2 cellular contexts compared by ENCODE assay signal in genomic region chr10:2205406-2205805, GRCh38.
TF ChIP-seq lines count a peak whose summit lies in the region.

No MANE protein-coding gene starts in this region.

TF ChIP-seq in GM23338, 12 proteins besides CTCF, POLR2A, EP300 and RAD21 (continued from another document):
- no peak for TF ChIP-seq ZNF462 (CRISPR knock-in tag; IDR thresholded peaks at IDR 0.05)

TF ChIP-seq in H1, 55 proteins besides CTCF, POLR2A, EP300 and RAD21 (continued from another document):
- no peak for TF ChIP-seq BRCA1 (IDR thresholded peaks at IDR 0.05; ENCODE audit: low read depth, low read length)
- no peak for TF ChIP-seq USF2 (IDR thresholded peaks at IDR 0.05; ENCODE audit: low read length)
- no peak for TF ChIP-seq KDM4A (IDR thresholded peaks at IDR 0.05; ENCODE audit: low read depth, low read length, severe bottlenecking)
- no peak for TF ChIP-seq TCF12 (IDR thresholded peaks at IDR 0.05; ENCODE audit: low read depth, low read length)
- no peak for TF ChIP-seq CBX8 (IDR thresholded peaks at IDR 0.05; ENCODE audit: borderline replicate concordance, low read depth, low read length)
TF ChIP-seq in H1: peak in this region for 0.
